Comparison of ENCODE assay signal across 1 cellular context in the genomic region with DNA sequence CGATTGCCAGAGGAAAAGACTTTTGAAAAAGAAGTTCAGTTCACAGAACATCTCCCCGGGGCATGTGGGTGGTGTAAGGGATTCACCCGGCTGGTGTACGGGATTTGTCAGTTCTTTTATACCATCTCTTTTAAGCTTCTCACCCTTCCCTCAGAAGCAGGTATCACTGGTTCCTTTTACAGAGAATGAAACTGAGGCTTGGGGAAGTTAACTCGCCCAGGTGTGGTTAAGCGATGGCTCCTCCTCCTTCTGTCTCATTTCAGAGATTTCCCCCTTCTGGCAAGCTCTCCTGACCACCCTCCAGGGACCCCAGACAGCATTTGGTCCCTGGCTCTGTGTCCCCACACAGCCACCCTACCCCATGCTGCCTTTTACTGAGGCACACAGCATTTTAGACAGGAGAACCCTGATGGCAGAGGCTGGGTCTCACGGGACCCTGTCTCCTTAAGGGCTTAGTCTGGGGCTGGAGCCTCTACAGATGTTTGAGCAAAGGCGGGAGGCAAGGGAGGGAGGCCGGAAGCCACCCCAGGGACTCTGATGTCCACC.
TF ChIP-seq lines count a peak whose summit lies in the region.

No MANE protein-coding gene starts in this region.

TF ChIP-seq in GM12878, 131 proteins besides CTCF, POLR2A, EP300 and RAD21 (continued from another document and continues in another):
- TF ChIP-seq SMARCA5 (IDR thresholded peaks at IDR 0.05): 0 out of 2 replicates have a peak, but pooled peaks have one; percentile 15
- no peak for TF ChIP-seq ZNF207 (IDR thresholded peaks at IDR 0.05; ENCODE audit: borderline replicate concordance)
- TF ChIP-seq NR2C1 (IDR thresholded peaks at IDR 0.05): no peak
- no peak for TF ChIP-seq POLR2AphosphoS2 (IDR thresholded peaks at IDR 0.05; ENCODE audit: low read depth, low read length)
- TF ChIP-seq MTA2 (IDR thresholded peaks at IDR 0.05; ENCODE audit: low read depth): no peak
- TF ChIP-seq MEF2A (IDR thresholded peaks at IDR 0.05; ENCODE audit: insufficient read depth, low read depth, low read length): 0 out of 2 replicates have a peak, but pooled peaks have one; percentile 2
- no peak for TF ChIP-seq EGR1 (IDR thresholded peaks at IDR 0.05; ENCODE audit: borderline replicate concordance in 1 of 2, low read depth in 2 of 2, low read length in 2 of 2)
- no peak for TF ChIP-seq JUNB (IDR thresholded peaks at IDR 0.05)
- TF ChIP-seq, protein P1, sequence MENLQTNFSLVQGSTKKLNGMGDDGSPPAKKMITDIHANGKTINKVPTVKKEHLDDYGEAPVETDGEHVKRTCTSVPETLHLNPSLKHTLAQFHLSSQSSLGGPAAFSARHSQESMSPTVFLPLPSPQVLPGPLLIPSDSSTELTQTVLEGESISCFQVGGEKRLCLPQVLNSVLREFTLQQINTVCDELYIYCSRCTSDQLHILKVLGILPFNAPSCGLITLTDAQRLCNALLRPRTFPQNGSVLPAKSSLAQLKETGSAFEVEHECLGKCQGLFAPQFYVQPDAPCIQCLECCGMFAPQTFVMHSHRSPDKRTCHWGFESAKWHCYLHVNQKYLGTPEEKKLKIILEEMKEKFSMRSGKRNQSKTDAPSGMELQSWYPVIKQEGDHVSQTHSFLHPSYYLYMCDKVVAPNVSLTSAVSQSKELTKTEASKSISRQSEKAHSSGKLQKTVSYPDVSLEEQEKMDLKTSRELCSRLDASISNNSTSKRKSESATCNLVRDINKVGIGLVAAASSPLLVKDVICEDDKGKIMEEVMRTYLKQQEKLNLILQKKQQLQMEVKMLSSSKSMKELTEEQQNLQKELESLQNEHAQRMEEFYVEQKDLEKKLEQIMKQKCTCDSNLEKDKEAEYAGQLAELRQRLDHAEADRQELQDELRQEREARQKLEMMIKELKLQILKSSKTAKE (IDR thresholded peaks at IDR 0.05; ENCODE audit: low read depth, poor library complexity, severe bottlenecking): peak; percentile 29
- TF ChIP-seq MTA3 (IDR thresholded peaks at IDR 0.05; ENCODE audit: borderline replicate concordance, low read length): no peak
- no peak for TF ChIP-seq BACH1 (IDR thresholded peaks at IDR 0.05; ENCODE audit: borderline replicate concordance)
- no peak for TF ChIP-seq STAT1 (conservative IDR thresholded peaks at IDR 0.05)
- TF ChIP-seq, protein P2, sequence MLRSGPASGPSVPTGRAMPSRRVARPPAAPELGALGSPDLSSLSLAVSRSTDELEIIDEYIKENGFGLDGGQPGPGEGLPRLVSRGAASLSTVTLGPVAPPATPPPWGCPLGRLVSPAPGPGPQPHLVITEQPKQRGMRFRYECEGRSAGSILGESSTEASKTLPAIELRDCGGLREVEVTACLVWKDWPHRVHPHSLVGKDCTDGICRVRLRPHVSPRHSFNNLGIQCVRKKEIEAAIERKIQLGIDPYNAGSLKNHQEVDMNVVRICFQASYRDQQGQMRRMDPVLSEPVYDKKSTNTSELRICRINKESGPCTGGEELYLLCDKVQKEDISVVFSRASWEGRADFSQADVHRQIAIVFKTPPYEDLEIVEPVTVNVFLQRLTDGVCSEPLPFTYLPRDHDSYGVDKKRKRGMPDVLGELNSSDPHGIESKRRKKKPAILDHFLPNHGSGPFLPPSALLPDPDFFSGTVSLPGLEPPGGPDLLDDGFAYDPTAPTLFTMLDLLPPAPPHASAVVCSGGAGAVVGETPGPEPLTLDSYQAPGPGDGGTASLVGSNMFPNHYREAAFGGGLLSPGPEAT (IDR thresholded peaks at IDR 0.05; ENCODE audit: low read depth): peak; percentile 46; the same call in 1 of the 2 replicates
- TF ChIP-seq RBBP5 (conservative IDR thresholded peaks at IDR 0.05): no peak
- TF ChIP-seq POLR2AphosphoS5 (IDR thresholded peaks at IDR 0.05; ENCODE audit: low read length): no peak; the same call in none of the 2 replicates
- 0 out of 2 replicates have a peak, but pooled peaks have one; percentile 20 for TF ChIP-seq NBN (IDR thresholded peaks at IDR 0.05)
- TF ChIP-seq, protein P3, sequence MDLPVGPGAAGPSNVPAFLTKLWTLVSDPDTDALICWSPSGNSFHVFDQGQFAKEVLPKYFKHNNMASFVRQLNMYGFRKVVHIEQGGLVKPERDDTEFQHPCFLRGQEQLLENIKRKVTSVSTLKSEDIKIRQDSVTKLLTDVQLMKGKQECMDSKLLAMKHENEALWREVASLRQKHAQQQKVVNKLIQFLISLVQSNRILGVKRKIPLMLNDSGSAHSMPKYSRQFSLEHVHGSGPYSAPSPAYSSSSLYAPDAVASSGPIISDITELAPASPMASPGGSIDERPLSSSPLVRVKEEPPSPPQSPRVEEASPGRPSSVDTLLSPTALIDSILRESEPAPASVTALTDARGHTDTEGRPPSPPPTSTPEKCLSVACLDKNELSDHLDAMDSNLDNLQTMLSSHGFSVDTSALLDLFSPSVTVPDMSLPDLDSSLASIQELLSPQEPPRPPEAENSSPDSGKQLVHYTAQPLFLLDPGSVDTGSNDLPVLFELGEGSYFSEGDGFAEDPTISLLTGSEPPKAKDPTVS (IDR thresholded peaks at IDR 0.05; ENCODE audit: low read depth, low read length): no peak
- TF ChIP-seq, protein P4, sequence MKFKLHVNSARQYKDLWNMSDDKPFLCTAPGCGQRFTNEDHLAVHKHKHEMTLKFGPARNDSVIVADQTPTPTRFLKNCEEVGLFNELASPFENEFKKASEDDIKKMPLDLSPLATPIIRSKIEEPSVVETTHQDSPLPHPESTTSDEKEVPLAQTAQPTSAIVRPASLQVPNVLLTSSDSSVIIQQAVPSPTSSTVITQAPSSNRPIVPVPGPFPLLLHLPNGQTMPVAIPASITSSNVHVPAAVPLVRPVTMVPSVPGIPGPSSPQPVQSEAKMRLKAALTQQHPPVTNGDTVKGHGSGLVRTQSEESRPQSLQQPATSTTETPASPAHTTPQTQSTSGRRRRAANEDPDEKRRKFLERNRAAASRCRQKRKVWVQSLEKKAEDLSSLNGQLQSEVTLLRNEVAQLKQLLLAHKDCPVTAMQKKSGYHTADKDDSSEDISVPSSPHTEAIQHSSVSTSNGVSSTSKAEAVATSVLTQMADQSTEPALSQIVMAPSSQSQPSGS (IDR thresholded peaks at IDR 0.05; ENCODE audit: low read length): peak; percentile 49; the same call in 1 of the 2 replicates
- TF ChIP-seq BRCA1 (IDR thresholded peaks at IDR 0.05; ENCODE audit: low read depth, low read length): no peak
- no peak for TF ChIP-seq FOXM1 (IDR thresholded peaks at IDR 0.05; ENCODE audit: low read depth, low read length)
- TF ChIP-seq TCF3 (IDR thresholded peaks at IDR 0.05; ENCODE audit: borderline replicate concordance, insufficient read depth, low read depth, low read length): peak; percentile 82; the same call in 1 of the 2 replicates
- no peak for TF ChIP-seq ZSCAN29 (IDR thresholded peaks at IDR 0.05)
- TF ChIP-seq, protein P5, sequence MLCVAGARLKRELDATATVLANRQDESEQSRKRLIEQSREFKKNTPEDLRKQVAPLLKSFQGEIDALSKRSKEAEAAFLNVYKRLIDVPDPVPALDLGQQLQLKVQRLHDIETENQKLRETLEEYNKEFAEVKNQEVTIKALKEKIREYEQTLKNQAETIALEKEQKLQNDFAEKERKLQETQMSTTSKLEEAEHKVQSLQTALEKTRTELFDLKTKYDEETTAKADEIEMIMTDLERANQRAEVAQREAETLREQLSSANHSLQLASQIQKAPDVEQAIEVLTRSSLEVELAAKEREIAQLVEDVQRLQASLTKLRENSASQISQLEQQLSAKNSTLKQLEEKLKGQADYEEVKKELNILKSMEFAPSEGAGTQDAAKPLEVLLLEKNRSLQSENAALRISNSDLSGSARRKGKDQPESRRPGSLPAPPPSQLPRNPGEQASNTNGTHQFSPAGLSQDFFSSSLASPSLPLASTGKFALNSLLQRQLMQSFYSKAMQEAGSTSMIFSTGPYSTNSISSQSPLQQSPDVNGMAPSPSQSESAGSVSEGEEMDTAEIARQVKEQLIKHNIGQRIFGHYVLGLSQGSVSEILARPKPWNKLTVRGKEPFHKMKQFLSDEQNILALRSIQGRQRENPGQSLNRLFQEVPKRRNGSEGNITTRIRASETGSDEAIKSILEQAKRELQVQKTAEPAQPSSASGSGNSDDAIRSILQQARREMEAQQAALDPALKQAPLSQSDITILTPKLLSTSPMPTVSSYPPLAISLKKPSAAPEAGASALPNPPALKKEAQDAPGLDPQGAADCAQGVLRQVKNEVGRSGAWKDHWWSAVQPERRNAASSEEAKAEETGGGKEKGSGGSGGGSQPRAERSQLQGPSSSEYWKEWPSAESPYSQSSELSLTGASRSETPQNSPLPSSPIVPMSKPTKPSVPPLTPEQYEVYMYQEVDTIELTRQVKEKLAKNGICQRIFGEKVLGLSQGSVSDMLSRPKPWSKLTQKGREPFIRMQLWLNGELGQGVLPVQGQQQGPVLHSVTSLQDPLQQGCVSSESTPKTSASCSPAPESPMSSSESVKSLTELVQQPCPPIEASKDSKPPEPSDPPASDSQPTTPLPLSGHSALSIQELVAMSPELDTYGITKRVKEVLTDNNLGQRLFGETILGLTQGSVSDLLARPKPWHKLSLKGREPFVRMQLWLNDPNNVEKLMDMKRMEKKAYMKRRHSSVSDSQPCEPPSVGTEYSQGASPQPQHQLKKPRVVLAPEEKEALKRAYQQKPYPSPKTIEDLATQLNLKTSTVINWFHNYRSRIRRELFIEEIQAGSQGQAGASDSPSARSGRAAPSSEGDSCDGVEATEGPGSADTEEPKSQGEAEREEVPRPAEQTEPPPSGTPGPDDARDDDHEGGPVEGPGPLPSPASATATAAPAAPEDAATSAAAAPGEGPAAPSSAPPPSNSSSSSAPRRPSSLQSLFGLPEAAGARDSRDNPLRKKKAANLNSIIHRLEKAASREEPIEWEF (IDR thresholded peaks at IDR 0.05; ENCODE audit: insufficient replicate concordance, low read depth, low read length): no peak
- no peak for TF ChIP-seq ATF7 (IDR thresholded peaks at IDR 0.05; ENCODE audit: low read depth)
- TF ChIP-seq CHD1 (IDR thresholded peaks at IDR 0.05; ENCODE audit: low read depth, low read length): no peak; the same call in 1 of the 2 replicates
- TF ChIP-seq HDAC6 (IDR thresholded peaks at IDR 0.05; ENCODE audit: unreplicated experiment): no peak
- TF ChIP-seq, protein P6, sequence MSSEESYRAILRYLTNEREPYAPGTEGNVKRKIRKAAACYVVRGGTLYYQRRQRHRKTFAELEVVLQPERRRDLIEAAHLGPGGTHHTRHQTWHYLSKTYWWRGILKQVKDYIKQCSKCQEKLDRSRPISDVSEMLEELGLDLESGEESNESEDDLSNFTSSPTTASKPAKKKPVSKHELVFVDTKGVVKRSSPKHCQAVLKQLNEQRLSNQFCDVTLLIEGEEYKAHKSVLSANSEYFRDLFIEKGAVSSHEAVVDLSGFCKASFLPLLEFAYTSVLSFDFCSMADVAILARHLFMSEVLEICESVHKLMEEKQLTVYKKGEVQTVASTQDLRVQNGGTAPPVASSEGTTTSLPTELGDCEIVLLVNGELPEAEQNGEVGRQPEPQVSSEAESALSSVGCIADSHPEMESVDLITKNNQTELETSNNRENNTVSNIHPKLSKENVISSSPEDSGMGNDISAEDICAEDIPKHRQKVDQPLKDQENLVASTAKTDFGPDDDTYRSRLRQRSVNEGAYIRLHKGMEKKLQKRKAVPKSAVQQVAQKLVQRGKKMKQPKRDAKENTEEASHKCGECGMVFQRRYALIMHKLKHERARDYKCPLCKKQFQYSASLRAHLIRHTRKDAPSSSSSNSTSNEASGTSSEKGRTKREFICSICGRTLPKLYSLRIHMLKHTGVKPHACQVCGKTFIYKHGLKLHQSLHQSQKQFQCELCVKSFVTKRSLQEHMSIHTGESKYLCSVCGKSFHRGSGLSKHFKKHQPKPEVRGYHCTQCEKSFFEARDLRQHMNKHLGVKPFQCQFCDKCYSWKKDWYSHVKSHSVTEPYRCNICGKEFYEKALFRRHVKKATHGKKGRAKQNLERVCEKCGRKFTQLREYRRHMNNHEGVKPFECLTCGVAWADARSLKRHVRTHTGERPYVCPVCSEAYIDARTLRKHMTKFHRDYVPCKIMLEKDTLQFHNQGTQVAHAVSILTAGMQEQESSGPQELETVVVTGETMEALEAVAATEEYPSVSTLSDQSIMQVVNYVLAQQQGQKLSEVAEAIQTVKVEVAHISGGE (CRISPR knock-in tag; IDR thresholded peaks at IDR 0.05): no peak
- no peak for TF ChIP-seq CEBPB (IDR thresholded peaks at IDR 0.05; ENCODE audit: borderline replicate concordance in 1 of 2, low read depth in 2 of 2, low read length in 2 of 2)
- TF ChIP-seq, protein P7, sequence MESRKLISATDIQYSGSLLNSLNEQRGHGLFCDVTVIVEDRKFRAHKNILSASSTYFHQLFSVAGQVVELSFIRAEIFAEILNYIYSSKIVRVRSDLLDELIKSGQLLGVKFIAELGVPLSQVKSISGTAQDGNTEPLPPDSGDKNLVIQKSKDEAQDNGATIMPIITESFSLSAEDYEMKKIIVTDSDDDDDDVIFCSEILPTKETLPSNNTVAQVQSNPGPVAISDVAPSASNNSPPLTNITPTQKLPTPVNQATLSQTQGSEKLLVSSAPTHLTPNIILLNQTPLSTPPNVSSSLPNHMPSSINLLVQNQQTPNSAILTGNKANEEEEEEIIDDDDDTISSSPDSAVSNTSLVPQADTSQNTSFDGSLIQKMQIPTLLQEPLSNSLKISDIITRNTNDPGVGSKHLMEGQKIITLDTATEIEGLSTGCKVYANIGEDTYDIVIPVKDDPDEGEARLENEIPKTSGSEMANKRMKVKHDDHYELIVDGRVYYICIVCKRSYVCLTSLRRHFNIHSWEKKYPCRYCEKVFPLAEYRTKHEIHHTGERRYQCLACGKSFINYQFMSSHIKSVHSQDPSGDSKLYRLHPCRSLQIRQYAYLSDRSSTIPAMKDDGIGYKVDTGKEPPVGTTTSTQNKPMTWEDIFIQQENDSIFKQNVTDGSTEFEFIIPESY (IDR thresholded peaks at IDR 0.05): no peak
- TF ChIP-seq BHLHE40 (IDR thresholded peaks at IDR 0.05; ENCODE audit: borderline replicate concordance in 1 of 2, low read depth in 2 of 2, low read length in 1 of 2): peak; percentile 61 to 62; a peak in 2 of 4 replicates
- TF ChIP-seq, protein P8, sequence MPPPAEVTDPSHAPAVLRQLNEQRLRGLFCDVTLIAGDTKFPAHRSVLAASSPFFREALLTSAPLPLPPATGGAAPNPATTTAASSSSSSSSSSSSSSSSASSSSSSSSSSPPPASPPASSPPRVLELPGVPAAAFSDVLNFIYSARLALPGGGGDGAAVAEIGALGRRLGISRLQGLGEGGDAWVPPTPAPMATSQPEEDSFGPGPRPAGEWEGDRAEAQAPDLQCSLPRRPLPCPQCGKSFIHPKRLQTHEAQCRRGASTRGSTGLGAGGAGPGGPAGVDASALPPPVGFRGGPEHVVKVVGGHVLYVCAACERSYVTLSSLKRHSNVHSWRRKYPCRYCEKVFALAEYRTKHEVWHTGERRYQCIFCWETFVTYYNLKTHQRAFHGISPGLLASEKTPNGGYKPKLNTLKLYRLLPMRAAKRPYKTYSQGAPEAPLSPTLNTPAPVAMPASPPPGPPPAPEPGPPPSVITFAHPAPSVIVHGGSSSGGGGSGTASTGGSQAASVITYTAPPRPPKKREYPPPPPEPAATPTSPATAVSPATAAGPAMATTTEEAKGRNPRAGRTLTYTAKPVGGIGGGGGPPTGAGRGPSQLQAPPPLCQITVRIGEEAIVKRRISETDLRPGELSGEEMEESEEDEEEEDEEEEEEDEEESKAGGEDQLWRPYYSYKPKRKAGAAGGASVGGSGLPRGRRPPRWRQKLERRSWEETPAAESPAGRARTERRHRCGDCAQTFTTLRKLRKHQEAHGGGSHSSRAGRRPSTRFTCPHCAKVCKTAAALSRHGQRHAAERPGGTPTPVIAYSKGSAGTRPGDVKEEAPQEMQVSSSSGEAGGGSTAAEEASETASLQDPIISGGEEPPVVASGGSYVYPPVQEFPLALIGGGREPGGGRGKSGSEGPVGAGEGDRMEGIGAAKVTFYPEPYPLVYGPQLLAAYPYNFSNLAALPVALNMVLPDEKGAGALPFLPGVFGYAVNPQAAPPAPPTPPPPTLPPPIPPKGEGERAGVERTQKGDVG (CRISPR knock-in tag; IDR thresholded peaks at IDR 0.05): no peak
- TF ChIP-seq YY1 (IDR thresholded peaks at IDR 0.05; ENCODE audit: low read depth, low read length): no peak
- peak; percentile 38; the same call in 1 of the 2 replicates for TF ChIP-seq BCL11A (IDR thresholded peaks at IDR 0.05; ENCODE audit: low read depth, low read length)
- TF ChIP-seq CREM (IDR thresholded peaks at IDR 0.05; ENCODE audit: low read depth): no peak
